ENCODE assay signal across 2 cellular contexts in genomic region chr2:70962211-70962884, GRCh38.
TF ChIP-seq lines count a peak whose summit lies in the region.

No MANE protein-coding gene starts in this region.

TF ChIP-seq in SK-N-SH, 30 proteins besides CTCF, POLR2A, EP300 and RAD21 (continued from another document):
- TF ChIP-seq USF2 (IDR thresholded peaks at IDR 0.05; ENCODE audit: borderline replicate concordance, low read depth, low read length), result no peak

TF ChIP-seq in SK-N-SH treated with all-trans-retinoic acid at 6 μM for 48 hours, 23 proteins besides CTCF, POLR2A, EP300 and RAD21 (continued from another document):
- TF ChIP-seq GLIS3 (CRISPR knock-in tag; IDR thresholded peaks at IDR 0.05) (no peak), ZNF565 (CRISPR knock-in tag; conservative IDR thresholded peaks at IDR 0.05; ENCODE audit: low read depth) (no peak), ZC3H10 (CRISPR knock-in tag; IDR thresholded peaks at IDR 0.05) (no peak), BACH2 (CRISPR knock-in tag; IDR thresholded peaks at IDR 0.05; ENCODE audit: borderline replicate concordance) (no peak), TSHZ2 (CRISPR knock-in tag; IDR thresholded peaks at IDR 0.05) (no peak), ZFP3 (CRISPR knock-in tag; IDR thresholded peaks at IDR 0.05) (no peak), SNAI2 (CRISPR knock-in tag; IDR thresholded peaks at IDR 0.05) (no peak), RARB (CRISPR knock-in tag; IDR thresholded peaks at IDR 0.05) (no peak), PATZ1 (CRISPR knock-in tag; IDR thresholded peaks at IDR 0.05; ENCODE audit: borderline replicate concordance) (no peak), CSRNP3 (CRISPR knock-in tag; IDR thresholded peaks at IDR 0.05) (no peak), PPARA (CRISPR knock-in tag; IDR thresholded peaks at IDR 0.05; ENCODE audit: borderline replicate concordance) (no peak)
